In genomic region chr4:126466848-126467247, GRCh38 we compare ENCODE assay signal across 17 cellular contexts.
DNase-seq lines count a peak whose midpoint lies in the region; ATAC-seq and TF ChIP-seq lines count a peak whose summit lies in the region.
"Had no signal": no experiment of that assay in that cellular context is flagged by ENCODE, and none has a peak within 500 bp of the region (broad histone marks: within the 10 kb centered on the region; RNA-seq: fewer than 3 reads in every experiment).

No MANE protein-coding gene starts in this region.

- TF ChIP-seq POLR2A in IMR-90 (IDR thresholded peaks at IDR 0.05; ENCODE audit: low read depth, low read length), result no peak

- no peak overlapping the region for H3K23ac ChIP-seq in IMR-90 (ENCODE audit: low read depth, low read length)

- no peaks in the 10 kb centered on the region for H4K20me1 ChIP-seq in IMR-90 (ENCODE audit: insufficient read depth, low read length)
- H4K20me1 ChIP-seq: BLaER1 treated with 17β-estradiol and CSF1 and Interleukin-3, amounts not matched to agents 10 nM and 100 nM had no signal

- no peaks in the 10 kb centered on the region for H3K27me3 Mint-ChIP-seq in activated T-cell treated with anti-CD3 and anti-CD28 coated beads, Interleukin-2, amount 50 U/mL, for 72 hours (ENCODE audit: low read depth)
- H3K27me3 Mint-ChIP-seq: B cell; CD4-positive, alpha-beta T cell had no signal

- H3K9me3 Mint-ChIP-seq in activated T-cell treated with anti-CD3 and anti-CD28 coated beads, Interleukin-2, amount 50 U/mL, for 72 hours, result peaks cover 3 to 12% of the 10 kb centered on the region in 2 donors

- no peak overlapping the region for H3K27ac ChIP-seq in IMR-90 (ENCODE audit: insufficient read depth, low read length)
- no peak overlapping the region for H3K27ac ChIP-seq in brain microvascular endothelial cell
- H3K27ac ChIP-seq: BLaER1 treated with 17β-estradiol and CSF1 and Interleukin-3, amounts not matched to agents 10 nM and 100 nM; C4-2B had no signal

- no peak overlapping the region for H4K91ac ChIP-seq in IMR-90 (ENCODE audit: insufficient read depth, low read depth, low read length)

- no peak overlapping the region for H2AFZ ChIP-seq in IMR-90 (replicated peaks; ENCODE audit: low read length, poor library complexity)

- no peaks in the 10 kb centered on the region for H3K79me1 ChIP-seq in IMR-90 (ENCODE audit: low read depth in 1 of 2, low read length in 2 of 2)

- in situ Hi-C loops in IMR-90 (cut with MboI; ENCODE audit: low sequenced_read_pairs) (no loop called here), brain microvascular endothelial cell (cut with HindIII; ENCODE audit: low pct_ligation_motif_present, low sequenced_read_pairs) (no loop called here)

- H3K4me3 Mint-ChIP-seq in activated T-cell treated with anti-CD3 and anti-CD28 coated beads, Interleukin-2, amount 50 U/mL, for 72 hours, result no peak overlapping the region
- H3K4me3 Mint-ChIP-seq: B cell; CD4-positive, alpha-beta T cell; CD8-positive, alpha-beta T cell had no signal

- H3K14ac ChIP-seq in IMR-90 (replicated peaks; ENCODE audit: low read depth, low read length), result no peak overlapping the region

- H3K4me1 ChIP-seq in IMR-90 (ENCODE audit: control insufficient read depth, insufficient read depth, low read length), result peaks cover 5% of the 10 kb centered on the region
- H3K4me1 ChIP-seq: BLaER1 treated with 17β-estradiol and CSF1 and Interleukin-3, amounts not matched to agents 10 nM and 100 nM; Caco-2 had no signal

- H4K8ac ChIP-seq in IMR-90 (ENCODE audit: low read depth in 2 of 2, low read length in 2 of 2), result no peak overlapping the region

- H3K18ac ChIP-seq in IMR-90 (ENCODE audit: low read depth, low read length), result no peak overlapping the region; the same call in 1 of the 2 replicates

- H3K4me1 Mint-ChIP-seq in activated T-cell treated with anti-CD3 and anti-CD28 coated beads, Interleukin-2, amount 50 U/mL, for 72 hours (ENCODE audit: low read depth), result no peaks in the 10 kb centered on the region
- H3K4me1 Mint-ChIP-seq: B cell had no signal

- intact Hi-C loops in IMR-90 (cut with micrococcal nuclease), result no loop called here

- H3K36me3 ChIP-seq in IMR-90 (ENCODE audit: control insufficient read depth, insufficient read depth, low read length) (no peaks in the 10 kb centered on the region), brain microvascular endothelial cell (replicated peaks) (no peaks in the 10 kb centered on the region)
- H3K36me3 ChIP-seq: BLaER1 treated with 17β-estradiol and CSF1 and Interleukin-3, amounts not matched to agents 10 nM and 100 nM had no signal

- H2BK5ac ChIP-seq in IMR-90 (ENCODE audit: low read depth, low read length, poor library complexity, severe bottlenecking), result no peak overlapping the region

- H3K36me3 Mint-ChIP-seq in activated T-cell treated with anti-CD3 and anti-CD28 coated beads, Interleukin-2, amount 50 U/mL, for 72 hours (ENCODE audit: insufficient read depth in 2 of 2), result no peaks in the 10 kb centered on the region
- H3K36me3 Mint-ChIP-seq: CD8-positive, alpha-beta T cell had no signal

- no peak overlapping the region for H2BK120ac ChIP-seq in IMR-90 (ENCODE audit: low read depth, low read length)

- peak overlapping the region; percentile 38 for H3K27ac Mint-ChIP-seq in activated T-cell treated with anti-CD3 and anti-CD28 coated beads, Interleukin-2, amount 50 U/mL, for 72 hours
- H3K27ac Mint-ChIP-seq: B cell; CD4-positive, alpha-beta T cell; CD8-positive, alpha-beta T cell had no signal

- TF ChIP-seq CTCF in IMR-90 (conservative IDR thresholded peaks at IDR 0.05; ENCODE audit: low read depth, low read length) (no peak), brain microvascular endothelial cell (IDR thresholded peaks at IDR 0.05; ENCODE audit: low read depth, low read length, missing control alignments) (no peak)

- dilution Hi-C loops in IMR-90 (cut with HindIII; ENCODE audit: low sequenced_read_pairs, unreplicated experiment), result no loop called here

- H2BK15ac ChIP-seq in IMR-90 (ENCODE audit: low read depth, low read length), result peak overlapping the region; percentile 75; the same call in 1 of the 3 replicates

- no peak overlapping the region for H3K9ac ChIP-seq in IMR-90 (ENCODE audit: low read depth, low read length)
- H3K9ac ChIP-seq: BLaER1 treated with 17β-estradiol and CSF1 and Interleukin-3, amounts not matched to agents 10 nM and 100 nM had no signal

- no peak for DNase-seq in activated T-cell treated with anti-CD3 and anti-CD28 coated beads, Interleukin-2, amount 50 U/mL, for 72 hours
- DNase-seq in activated T-cell treated with anti-CD3 and anti-CD28 coated beads for 4 hours (no peak), IMR-90 (no peak), EL (no peak), brain microvascular endothelial cell (no peak)
- DNase-seq: 8988T; AML-193; Caco-2; Calu3; CD4-positive, alpha-beta T cell; CD8-positive, alpha-beta T cell; DMS79 treated with DMSO at 0.1 percent for 48 hours; GDM1 had no signal

- H3K27me3 ChIP-seq in IMR-90 (ENCODE audit: control insufficient read depth, insufficient read depth, low read length) (no peaks in the 10 kb centered on the region), brain microvascular endothelial cell (replicated peaks) (no peaks in the 10 kb centered on the region)
- H3K27me3 ChIP-seq: BLaER1 treated with 17β-estradiol and CSF1 and Interleukin-3, amounts not matched to agents 10 nM and 100 nM had no signal

- CTCF ChIA-PET in IMR-90 (lab: Yijun Ruan, JAX), result no interaction called here

- WGBS in IMR-90 (ENCODE audit: extremely low coverage in 2 of 2, insufficient read length in 1 of 2), 2 experiments, result no CpG with 5 or more reads among the region's 2 CpGs

- no peak overlapping the region for H3K4me3 ChIP-seq in IMR-90 (ENCODE audit: insufficient read depth, low read depth, low read length)
- H3K4me3 ChIP-seq in brain microvascular endothelial cell (ENCODE audit: low read depth, low read length), result no peak overlapping the region
- H3K4me3 ChIP-seq: BLaER1 treated with 17β-estradiol and CSF1 and Interleukin-3, amounts not matched to agents 10 nM and 100 nM; GM12878 had no signal

- no peak overlapping the region for H2AK9ac ChIP-seq in IMR-90 (replicated peaks; ENCODE audit: low read depth, low read length, poor library complexity)

- H4K5ac ChIP-seq in IMR-90 (ENCODE audit: low read depth, low read length), result no peak overlapping the region

- no peak overlapping the region for H2AK5ac ChIP-seq in IMR-90 (ENCODE audit: low read depth, low read length)

- H3K4ac ChIP-seq in IMR-90 (ENCODE audit: low read depth, low read length), result no peak overlapping the region; the same call in 1 of the 2 replicates

- POLR2A ChIA-PET in IMR-90 (lab: Charles Lee; ENCODE audit: unreplicated experiment), result no interaction called here

- no peaks in the 10 kb centered on the region for H3K9me1 ChIP-seq in IMR-90 (ENCODE audit: insufficient read depth, low read length)

- BruUV-seq in IMR-90 (replicated peaks; lab: Mats Ljungman, UMichigan), result no TSS peak

- H3K56ac ChIP-seq in IMR-90 (ENCODE audit: extremely low read depth, insufficient read depth, low read length), result no peak overlapping the region

- TF ChIP-seq RAD21 in IMR-90 (IDR thresholded peaks at IDR 0.05; ENCODE audit: low read length), result no peak

- H2BK20ac ChIP-seq in IMR-90 (ENCODE audit: low read depth, low read length), result no peak overlapping the region

- ATAC-seq in activated T-cell treated with anti-CD3 and anti-CD28 coated beads, Interleukin-2, amount 50 U/mL, for 72 hours (replicated peaks in 1 of 2), result no peak
- ATAC-seq in IMR-90 (ENCODE audit: low read depth), result no peak
- ATAC-seq: CD8-positive, alpha-beta T cell; GM12878 had no signal

- no peaks in the 10 kb centered on the region for H3K9me3 ChIP-seq in IMR-90 (ENCODE audit: control insufficient read depth, insufficient read depth, low read length)
- H3K9me3 ChIP-seq: BLaER1 treated with 17β-estradiol and CSF1 and Interleukin-3, amounts not matched to agents 10 nM and 100 nM; Caco-2 had no signal

- no peak overlapping the region for H3K4me2 ChIP-seq in IMR-90 (ENCODE audit: low read depth, low read length)
- H3K4me2 ChIP-seq: BLaER1 treated with 17β-estradiol and CSF1 and Interleukin-3, amounts not matched to agents 10 nM and 100 nM had no signal

TF ChIP-seq in IMR-90, 13 proteins besides CTCF, POLR2A, EP300 and RAD21:
- TF ChIP-seq FOS (IDR thresholded peaks at IDR 0.05; ENCODE audit: low read depth, low read length) (no peak), CHD1 (IDR thresholded peaks at IDR 0.05; ENCODE audit: low read depth, low read length) (no peak), BHLHE40 (IDR thresholded peaks at IDR 0.05; ENCODE audit: low read depth, low read length) (no peak)
